ENCODE assay signal across 11 cellular contexts in the genomic region with DNA sequence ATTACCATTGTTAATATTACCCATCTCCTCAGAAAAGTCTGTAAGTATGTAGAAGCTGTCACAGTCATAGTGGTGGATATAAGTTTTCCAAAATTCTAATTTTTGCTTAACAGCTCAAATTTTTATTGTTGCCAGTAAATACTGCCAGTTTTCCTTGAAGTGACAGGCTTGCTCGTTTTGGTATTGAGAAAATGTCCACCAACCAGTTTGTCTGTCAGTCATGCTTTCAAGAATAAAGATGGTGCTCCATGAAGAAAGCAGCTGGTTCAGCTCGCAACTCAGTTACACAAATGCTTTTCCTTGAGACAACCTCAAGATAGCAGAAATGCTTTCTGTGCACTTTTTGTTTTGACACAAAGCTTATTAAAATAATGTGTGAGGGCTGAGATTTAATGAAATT.
"Had no signal": no experiment of that assay in that cellular context is flagged by ENCODE, and none has a peak within 500 bp of the region (broad histone marks: within the 10 kb centered on the region; RNA-seq: fewer than 3 reads in every experiment).

No MANE protein-coding gene starts in this region.

- H3K36me3 ChIP-seq: HAP-1 had no signal

- DNase-seq: GM23248, GOT3, H7, H9, HCEC 1CT, HFFc6 had no signal

- H3K4me2 ChIP-seq: GM23338 had no signal

- H3K9ac ChIP-seq: GM23248 had no signal

- H2AFZ ChIP-seq: GM23248, GM23338 had no signal

- H3K4me3 Mint-ChIP-seq: GM23338, H9, HFFc6 had no signal

- FAIRE-seq: H1, H54 had no signal

- ATAC-seq: GM23338, HCT116 had no signal

- H3K9me3 ChIP-seq: HAP-1 had no signal

- H3K27ac ChIP-seq: GM23248 had no signal

- H3K27ac Mint-ChIP-seq: GM23338, H9, HFFc6 had no signal

- H3K9me3 Mint-ChIP-seq: GM23338, H9, HFFc6 had no signal

- H3K4me3 ChIP-seq: GM23248, GM23338, HAP-1 had no signal
